In genomic region chr14:103697196-103697595, GRCh38 we compare ENCODE assay signal across 13 cellular contexts. TPM values are rescaled to one million over a fixed set of nuclear protein-coding genes. Genes with fewer than 3 reads are reported as not detected.
DNase-seq lines count a peak whose midpoint lies in the region; ATAC-seq and TF ChIP-seq lines count a peak whose summit lies in the region.
"Had no signal": no experiment of that assay in that cellular context is flagged by ENCODE, and none has a peak within 500 bp of the region (broad histone marks: within the 10 kb centered on the region; RNA-seq: fewer than 3 reads in every experiment).

No MANE protein-coding gene starts in this region.

- no peaks in the 10 kb centered on the region for H3K4me1 Mint-ChIP-seq in activated T-cell treated with anti-CD3 and anti-CD28 coated beads, Interleukin-2, amount 50 U/mL, for 72 hours (ENCODE audit: low read depth)
- H3K4me1 Mint-ChIP-seq in activated naive CD8-positive, alpha-beta T cell treated with anti-CD3 and anti-CD28 coated beads for 36 hours: no peaks in the 10 kb centered on the region
- H3K4me1 Mint-ChIP-seq in mesothelial cell of epicardium: peaks cover 19% of the 10 kb centered on the region

- peaks cover 43 to 79% (median 71%) of the 10 kb centered on the region in 3 donors for H3K36me3 ChIP-seq in tibial artery
- H3K36me3 ChIP-seq: breast epithelium had no signal

- H3K36me3 Mint-ChIP-seq in activated T-cell treated with anti-CD3 and anti-CD28 coated beads, Interleukin-2, amount 50 U/mL, for 72 hours (ENCODE audit: insufficient read depth in 2 of 2): peaks cover 0 to 3% of the 10 kb centered on the region in 2 donors
- H3K36me3 Mint-ChIP-seq in activated naive CD8-positive, alpha-beta T cell treated with anti-CD3 and anti-CD28 coated beads for 36 hours: peaks cover 8% of the 10 kb centered on the region
- H3K36me3 Mint-ChIP-seq in mesothelial cell of epicardium: peaks cover 6% of the 10 kb centered on the region

- H3K9me3 Mint-ChIP-seq in activated T-cell treated with anti-CD3 and anti-CD28 coated beads, Interleukin-2, amount 50 U/mL, for 72 hours: no peaks in the 10 kb centered on the region
- H3K9me3 Mint-ChIP-seq in activated naive CD8-positive, alpha-beta T cell treated with anti-CD3 and anti-CD28 coated beads for 36 hours: no peaks in the 10 kb centered on the region
- no peaks in the 10 kb centered on the region for H3K9me3 Mint-ChIP-seq in mesothelial cell of epicardium

- H3K27ac Mint-ChIP-seq in activated T-cell treated with anti-CD3 and anti-CD28 coated beads, Interleukin-2, amount 50 U/mL, for 72 hours: peak overlapping the region; percentile 76
- H3K27ac Mint-ChIP-seq in activated naive CD8-positive, alpha-beta T cell treated with anti-CD3 and anti-CD28 coated beads for 36 hours: peak overlapping the region; percentile 63
- peak overlapping the region; percentile 86 for H3K27ac Mint-ChIP-seq in mesothelial cell of epicardium

- TF ChIP-seq CTCF in mesothelial cell of epicardium (IDR thresholded peaks at IDR 0.05; ENCODE audit: unreplicated experiment) (no peak), tibial artery (IDR thresholded peaks at IDR 0.05) (no peak)

- no peaks in the 10 kb centered on the region for H3K27me3 ChIP-seq in tibial artery
- H3K27me3 ChIP-seq: breast epithelium had no signal

- ATAC-seq in activated T-cell treated with anti-CD3 and anti-CD28 coated beads, Interleukin-2, amount 50 U/mL, for 72 hours (replicated peaks in 1 of 2): no peak
- no peak for ATAC-seq in GM19397 (IDR thresholded peaks at IDR 0.05; ENCODE audit: unreplicated experiment)
- ATAC-seq: stimulated activated naive CD8-positive, alpha-beta T cell treated with anti-CD3 and anti-CD28 coated beads, Interleukin-15, Interleukin-2, amounts not matched to agents 100 U/mL and 50 U/mL, for 24 hours had no signal

- no peak overlapping the region for H3K4me3 ChIP-seq in tibial artery

- peak overlapping the region; percentile 70 to 73 for H3K27ac ChIP-seq in tibial artery

- H3K4me1 ChIP-seq in tibial artery: peaks cover 10 to 48% (median 35%) of the 10 kb centered on the region in 4 donors

- H3K27me3 Mint-ChIP-seq in activated T-cell treated with anti-CD3 and anti-CD28 coated beads, Interleukin-2, amount 50 U/mL, for 72 hours (ENCODE audit: low read depth): no peaks in the 10 kb centered on the region
- H3K27me3 Mint-ChIP-seq in activated naive CD8-positive, alpha-beta T cell treated with anti-CD3 and anti-CD28 coated beads for 36 hours: no peaks in the 10 kb centered on the region
- no peaks in the 10 kb centered on the region for H3K27me3 Mint-ChIP-seq in mesothelial cell of epicardium (ENCODE audit: low read depth)

- intact Hi-C loops in tibial artery (cut with DNase I; ENCODE audit: low total_unique reads): no loop called here

- no peak for DNase-seq in activated T-cell treated with anti-CD3 and anti-CD28 coated beads, Interleukin-2, amount 50 U/mL, for 72 hours
- DNase-seq in activated T-cell treated with anti-CD3 and anti-CD28 coated beads, Interleukin-2, amount 50 U/mL, for 1 hour: no peak
- DNase-seq in activated naive CD8-positive, alpha-beta T cell treated with anti-CD3 and anti-CD28 coated beads for 36 hours: no peak
- DNase-seq in mesothelial cell of epicardium (ENCODE audit: low spot score in 2 of 2, unreplicated experiment in 2 of 2) (no peak), tibial artery (no peak), DMS114 treated with DMSO at 0.1 percent for 48 hours (lab: John Stamatoyannopoulos, UW; ENCODE audit: unreplicated experiment) (no peak), D341Med (ENCODE audit: low spot score) (no peak)
- DNase-seq: ACHN; KBM-7; stimulated activated CD4-positive, alpha-beta T cell treated with anti-CD3 and anti-CD28 coated beads, Interleukin-2, amount 100 ng/mL, for 24 hours; stimulated activated naive CD8-positive, alpha-beta T cell treated with anti-CD3 and anti-CD28 coated beads, Interleukin-15, Interleukin-2, amounts not matched to agents 100 U/mL and 50 U/mL, for 24 hours had no signal

- H3K4me3 Mint-ChIP-seq in activated T-cell treated with anti-CD3 and anti-CD28 coated beads, Interleukin-2, amount 50 U/mL, for 72 hours: no peak overlapping the region
- H3K4me3 Mint-ChIP-seq in activated naive CD8-positive, alpha-beta T cell treated with anti-CD3 and anti-CD28 coated beads for 36 hours: no peak overlapping the region
- H3K4me3 Mint-ChIP-seq in mesothelial cell of epicardium: no peak overlapping the region

- no peaks in the 10 kb centered on the region for H3K9me3 ChIP-seq in tibial artery
- H3K9me3 ChIP-seq: breast epithelium had no signal

RNA-seq across cellular contexts. Expression of gene XRCC3, which starts 18.1 kb away (rescaled TPM):
- total RNA-seq in activated T-cell treated with anti-CD3 and anti-CD28 coated beads, Interleukin-2, amount 50 U/mL, for 72 hours: 10 to 100 TPM; 31.5 to 47.4 TPM
- 10 to 100 TPM; 57.8 to 65.0 TPM for total RNA-seq in activated naive CD8-positive, alpha-beta T cell treated with anti-CD3 and anti-CD28 coated beads for 36 hours
- 17.0 to 19.7 TPM (median 19.2 TPM) in 3 replicates for total RNA-seq in mesothelial cell of epicardium

RNA-seq across cellular contexts. Expression of gene ZFYVE21, which starts 18.4 kb away (rescaled TPM):
- 10 to 100 TPM; 11.6 to 15.7 TPM for total RNA-seq in activated T-cell treated with anti-CD3 and anti-CD28 coated beads, Interleukin-2, amount 50 U/mL, for 72 hours
- 1 to 10 TPM; 8.0 to 8.9 TPM for total RNA-seq in activated naive CD8-positive, alpha-beta T cell treated with anti-CD3 and anti-CD28 coated beads for 36 hours
- 32.9 to 40.2 TPM (median 37.3 TPM) in 3 replicates for total RNA-seq in mesothelial cell of epicardium
